Comparison of ENCODE assay signal across 10 cellular contexts in genomic region chr12:124498870-124499753, GRCh38.
A peak's percentile ranks its signal among the peaks of the same experiment; 100 is the strongest.
DNase-seq lines count a peak whose midpoint lies in the region; ATAC-seq and TF ChIP-seq lines count a peak whose summit lies in the region.
"Had no signal": no experiment of that assay in that cellular context is flagged by ENCODE, and none has a peak within 500 bp of the region (broad histone marks: within the 10 kb centered on the region; RNA-seq: fewer than 3 reads in every experiment).

No MANE protein-coding gene starts in this region.

- H3K27ac Mint-ChIP-seq in stimulated activated effector memory CD8-positive, alpha-beta T cell treated with anti-CD3 and anti-CD28 coated beads, Interleukin-12 subunit alpha, Interleukin-12 subunit beta, amount 100 ng/mL, for 72 hours: peak overlapping the region; percentile 2

- intact Hi-C loops in left ventricle myocardium inferior (cut with micrococcal nuclease) (no loop called here), head of caudate nucleus (cut with DNase I) (no loop called here)

- H3K4me3 ChIP-seq in adipocyte (ENCODE audit: low read length) (no peak overlapping the region), left ventricle myocardium inferior (no peak overlapping the region)

- H3K36me3 ChIP-seq in adipocyte (ENCODE audit: control insufficient read depth, insufficient read depth, low read length, severe bottlenecking) (peaks cover 7% of the 10 kb centered on the region), left ventricle myocardium inferior (peaks cover 10% of the 10 kb centered on the region)

- H3K4me1 Mint-ChIP-seq in stimulated activated effector memory CD8-positive, alpha-beta T cell treated with anti-CD3 and anti-CD28 coated beads, Interleukin-12 subunit alpha, Interleukin-12 subunit beta, amount 100 ng/mL, for 72 hours: peaks cover 65% of the 10 kb centered on the region

- no peak overlapping the region for H3K4me3 Mint-ChIP-seq in stimulated activated effector memory CD8-positive, alpha-beta T cell treated with anti-CD3 and anti-CD28 coated beads, Interleukin-12 subunit alpha, Interleukin-12 subunit beta, amount 100 ng/mL, for 72 hours

- DNase-seq in GM13977 (ENCODE audit: low spot score): no peak
- peak; percentile 24 for DNase-seq in adipocyte (ENCODE audit: low read depth)
- no peak for DNase-seq in left ventricle myocardium inferior
- DNase-seq in stimulated activated effector memory CD8-positive, alpha-beta T cell treated with anti-CD3 and anti-CD28 coated beads, Interleukin-12 subunit alpha, Interleukin-12 subunit beta, amount 100 ng/mL, for 72 hours (ENCODE audit: low spot score in 2 of 2): no peak
- no peak for DNase-seq in NCI-H526 (lab: John Stamatoyannopoulos, UW)
- no peak for DNase-seq in activated CD8-positive, alpha-beta memory T cell treated with anti-CD3 and anti-CD28 coated beads for 24 hours
- no peak for DNase-seq in head of caudate nucleus
- DNase-seq: activated CD8-positive, alpha-beta memory T cell treated with anti-CD3 and anti-CD28 coated beads, Interleukin-2, amount 50 U/mL, for 48 hours; KBM-7 had no signal

- peak; percentile 23 for TF ChIP-seq CTCF in GM13977 (IDR thresholded peaks at IDR 0.05; ENCODE audit: extremely low read depth, insufficient read depth, missing control alignments)
- no peak for TF ChIP-seq CTCF in left ventricle myocardium inferior (IDR thresholded peaks at IDR 0.05; ENCODE audit: borderline replicate concordance)

- H3K9ac ChIP-seq in adipocyte (ENCODE audit: low read length): peak overlapping the region; percentile 68

- no peaks in the 10 kb centered on the region for H3K9me3 ChIP-seq in adipocyte (ENCODE audit: control insufficient read depth, low read length)
- H3K9me3 ChIP-seq in left ventricle myocardium inferior (replicated peaks): no peaks in the 10 kb centered on the region

- H3K27ac ChIP-seq in left ventricle myocardium inferior (replicated peaks): peak overlapping the region; percentile 83

- H3K27me3 ChIP-seq in adipocyte (replicated peaks; ENCODE audit: control insufficient read depth, insufficient read depth, low read length) (no peaks in the 10 kb centered on the region), left ventricle myocardium inferior (ENCODE audit: low read depth) (no peaks in the 10 kb centered on the region)

- no peaks in the 10 kb centered on the region for H3K9me3 Mint-ChIP-seq in stimulated activated effector memory CD8-positive, alpha-beta T cell treated with anti-CD3 and anti-CD28 coated beads, Interleukin-12 subunit alpha, Interleukin-12 subunit beta, amount 100 ng/mL, for 72 hours

- peaks cover 33% of the 10 kb centered on the region for H3K4me1 ChIP-seq in adipocyte (ENCODE audit: control insufficient read depth, insufficient read depth, low read length)
- H3K4me1 ChIP-seq in left ventricle myocardium inferior: peaks cover 96% of the 10 kb centered on the region

- in situ Hi-C loops in GM13977 (cut with MboI; ENCODE audit: low pct_unique_long_range_greater_than_20kb, low sequenced_read_pairs, unreplicated experiment): no loop called here

- no peak for ATAC-seq in stimulated activated effector memory CD8-positive, alpha-beta T cell treated with anti-CD3 and anti-CD28 coated beads, Interleukin-12 subunit alpha, Interleukin-12 subunit beta, amount 100 ng/mL, for 72 hours
- ATAC-seq in HG02588 (IDR thresholded peaks at IDR 0.05; ENCODE audit: unreplicated experiment): no peak

- H3K36me3 Mint-ChIP-seq in stimulated activated effector memory CD8-positive, alpha-beta T cell treated with anti-CD3 and anti-CD28 coated beads, Interleukin-12 subunit alpha, Interleukin-12 subunit beta, amount 100 ng/mL, for 72 hours: peaks cover 4% of the 10 kb centered on the region
